Comparison of ENCODE assay signal across 8 cellular contexts in the genomic region with DNA sequence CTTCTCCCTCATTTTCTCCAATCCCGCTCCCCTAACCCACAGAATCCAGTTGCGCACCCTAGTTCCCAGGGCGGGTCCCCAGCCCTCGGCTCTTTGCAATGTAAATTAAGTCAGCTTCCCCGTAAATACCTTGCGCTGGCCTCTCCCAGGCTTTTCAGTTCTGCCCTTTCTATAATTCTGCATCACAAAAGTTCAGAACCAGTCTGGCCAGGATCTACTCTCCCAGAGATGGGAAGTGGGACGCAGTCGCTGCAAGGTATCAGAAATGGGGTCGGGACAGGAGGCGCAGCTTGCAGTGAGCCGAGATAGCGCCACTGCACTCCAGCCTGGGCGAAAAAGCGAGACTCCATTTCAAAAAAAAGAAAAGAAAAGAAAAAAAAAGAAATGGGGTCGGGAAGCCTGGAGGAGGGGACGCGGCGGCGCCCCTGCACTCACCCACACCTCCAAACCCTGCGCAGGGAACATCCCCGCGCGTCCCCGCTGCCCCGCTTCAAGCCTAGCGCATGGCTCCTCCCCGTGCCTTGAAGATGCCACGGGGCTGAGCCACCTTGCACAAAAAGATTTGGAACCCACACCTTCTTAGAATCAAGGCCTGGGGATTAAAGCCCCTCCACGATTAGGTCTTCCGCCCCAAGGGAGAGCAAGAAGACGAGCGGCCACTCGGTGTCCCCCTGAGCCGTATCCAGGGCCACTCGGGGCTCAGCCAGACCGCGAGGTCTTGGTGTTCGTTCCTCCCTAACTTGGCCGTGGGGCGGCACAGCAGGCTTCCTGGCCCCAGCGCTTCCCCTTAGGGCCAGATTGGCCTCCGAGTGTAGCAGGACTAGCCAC. TPM values are rescaled to one million over a fixed set of nuclear protein-coding genes. Genes with fewer than 3 reads are reported as not detected.
A peak's percentile ranks its signal among the peaks of the same experiment; 100 is the strongest.
DNase-seq lines count a peak whose midpoint lies in the region; ATAC-seq and TF ChIP-seq lines count a peak whose summit lies in the region.

No MANE protein-coding gene starts in this region.

- no peaks in the 10 kb centered on the region for H3K36me3 Mint-ChIP-seq in activated CD4-positive, alpha-beta T cell treated with anti-CD3 and anti-CD28 coated beads, Interleukin-2, amount 10 ng/mL, durations not matched to agents 24 days and 14 days (ENCODE audit: low read depth)
- H3K36me3 Mint-ChIP-seq in activated naive CD4-positive, alpha-beta T cell treated with anti-CD3 and anti-CD28 coated beads, Interleukin-2, amount 10 ng/mL, durations not matched to agents 7 days and 5 days: no peaks in the 10 kb centered on the region
- no peaks in the 10 kb centered on the region for H3K36me3 Mint-ChIP-seq in stimulated activated naive CD8-positive, alpha-beta T cell treated with anti-CD3 and anti-CD28 coated beads, Interleukin-15, Interleukin-2, amounts not matched to agents 100 ng/mL and 50 ng/mL, for 24 hours (ENCODE audit: low read depth)
- H3K36me3 Mint-ChIP-seq in Caco-2 (ENCODE audit: insufficient read depth, unreplicated experiment): peaks cover 8% of the 10 kb centered on the region

- H3K36me3 ChIP-seq in Caco-2 (ENCODE audit: control insufficient read depth, insufficient read depth, low read length): no peaks in the 10 kb centered on the region
- H3K36me3 ChIP-seq in prostate gland: no peaks in the 10 kb centered on the region

- H3K27ac Mint-ChIP-seq in activated CD4-positive, alpha-beta T cell treated with anti-CD3 and anti-CD28 coated beads, Interleukin-2, amount 10 ng/mL, durations not matched to agents 24 days and 14 days: no peak overlapping the region
- H3K27ac Mint-ChIP-seq in activated naive CD4-positive, alpha-beta T cell treated with anti-CD3 and anti-CD28 coated beads, Interleukin-2, amount 10 ng/mL, durations not matched to agents 7 days and 5 days: no peak overlapping the region
- no peak overlapping the region for H3K27ac Mint-ChIP-seq in stimulated activated naive CD8-positive, alpha-beta T cell treated with anti-CD3 and anti-CD28 coated beads, Interleukin-15, Interleukin-2, amounts not matched to agents 100 ng/mL and 50 ng/mL, for 24 hours
- H3K27ac Mint-ChIP-seq in Caco-2 (ENCODE audit: unreplicated experiment): no peak overlapping the region

- H3K27ac ChIP-seq in prostate gland: no peak overlapping the region

- no peaks in the 10 kb centered on the region for H3K27me3 ChIP-seq in Caco-2 (replicated peaks; ENCODE audit: control insufficient read depth, insufficient read depth, low read length)
- H3K27me3 ChIP-seq in prostate gland (replicated peaks; ENCODE audit: insufficient read depth): no peaks in the 10 kb centered on the region

- POLR2A ChIA-PET in Caco-2 (lab: Charles Lee): no interaction called here

- WGBS in prostate gland: 5% methylated on average over 42 of the region's 42 CpGs

- no peak for TF ChIP-seq CTCF in Caco-2 (IDR thresholded peaks at IDR 0.05; ENCODE audit: insufficient read depth in 1 of 2, low read depth in 1 of 2, low read length in 1 of 2, severe bottlenecking in 1 of 2, unreplicated experiment in 1 of 2)
- TF ChIP-seq CTCF in prostate gland (IDR thresholded peaks at IDR 0.05): no peak

- no TSS peak for BruUV-seq in Caco-2 (replicated peaks; lab: Mats Ljungman, UMichigan)

- intact Hi-C loops in activated CD4-positive, alpha-beta T cell treated with anti-CD3 and anti-CD28 coated beads, Interleukin-2, amount 10 ng/mL, durations not matched to agents 24 days and 14 days (cut with micrococcal nuclease): no loop called here
- intact Hi-C loops in Caco-2 (cut with micrococcal nuclease; ENCODE audit: unreplicated experiment) (no loop called here), prostate gland (cut with DNase I) (no loop called here)

- peak; percentile 63 for DNase-seq in activated CD4-positive, alpha-beta T cell treated with anti-CD3 and anti-CD28 coated beads, Interleukin-2, amount 10 ng/mL, durations not matched to agents 24 days and 14 days
- no peak for DNase-seq in activated CD4-positive, alpha-beta T cell treated with anti-CD3 and anti-CD28 coated beads, Interleukin-2, amount 50 U/mL, for 4 hours
- DNase-seq in activated naive CD4-positive, alpha-beta T cell treated with anti-CD3 and anti-CD28 coated beads, Interleukin-2, amount 10 ng/mL, durations not matched to agents 7 days and 5 days: peak; percentile 30
- peak; percentile 21 for DNase-seq in iPS-NIHi7 (ENCODE audit: extremely low spot score)
- no peak for DNase-seq in Caco-2
- DNase-seq in prostate gland (ENCODE audit: low spot score): no peak

- H3K4me3 ChIP-seq in Caco-2 (ENCODE audit: low read depth, low read length) (no peak overlapping the region), prostate gland (no peak overlapping the region)

- H3K4me1 Mint-ChIP-seq in activated CD4-positive, alpha-beta T cell treated with anti-CD3 and anti-CD28 coated beads, Interleukin-2, amount 10 ng/mL, durations not matched to agents 24 days and 14 days: peaks cover 10% of the 10 kb centered on the region
- H3K4me1 Mint-ChIP-seq in activated naive CD4-positive, alpha-beta T cell treated with anti-CD3 and anti-CD28 coated beads, Interleukin-2, amount 10 ng/mL, durations not matched to agents 7 days and 5 days: peaks cover 11% of the 10 kb centered on the region
- H3K4me1 Mint-ChIP-seq in stimulated activated naive CD8-positive, alpha-beta T cell treated with anti-CD3 and anti-CD28 coated beads, Interleukin-15, Interleukin-2, amounts not matched to agents 100 ng/mL and 50 ng/mL, for 24 hours (ENCODE audit: low read depth): peaks cover 11% of the 10 kb centered on the region
- no peaks in the 10 kb centered on the region for H3K4me1 Mint-ChIP-seq in Caco-2 (ENCODE audit: low read depth, unreplicated experiment)

- peak overlapping the region; percentile 71 for H3K4me3 Mint-ChIP-seq in activated CD4-positive, alpha-beta T cell treated with anti-CD3 and anti-CD28 coated beads, Interleukin-2, amount 10 ng/mL, durations not matched to agents 24 days and 14 days
- H3K4me3 Mint-ChIP-seq in activated naive CD4-positive, alpha-beta T cell treated with anti-CD3 and anti-CD28 coated beads, Interleukin-2, amount 10 ng/mL, durations not matched to agents 7 days and 5 days: peak overlapping the region; percentile 61
- peak overlapping the region; percentile 74 for H3K4me3 Mint-ChIP-seq in stimulated activated naive CD8-positive, alpha-beta T cell treated with anti-CD3 and anti-CD28 coated beads, Interleukin-15, Interleukin-2, amounts not matched to agents 100 ng/mL and 50 ng/mL, for 24 hours
- H3K4me3 Mint-ChIP-seq in Caco-2 (ENCODE audit: unreplicated experiment): no peak overlapping the region

- ATAC-seq in GM21825 (IDR thresholded peaks at IDR 0.05; ENCODE audit: unreplicated experiment): no peak

- no peaks in the 10 kb centered on the region for H3K9me3 ChIP-seq in Caco-2
- H3K9me3 ChIP-seq in prostate gland: no peaks in the 10 kb centered on the region

- no peaks in the 10 kb centered on the region for H3K9me3 Mint-ChIP-seq in activated CD4-positive, alpha-beta T cell treated with anti-CD3 and anti-CD28 coated beads, Interleukin-2, amount 10 ng/mL, durations not matched to agents 24 days and 14 days
- H3K9me3 Mint-ChIP-seq in activated naive CD4-positive, alpha-beta T cell treated with anti-CD3 and anti-CD28 coated beads, Interleukin-2, amount 10 ng/mL, durations not matched to agents 7 days and 5 days: no peaks in the 10 kb centered on the region
- H3K9me3 Mint-ChIP-seq in stimulated activated naive CD8-positive, alpha-beta T cell treated with anti-CD3 and anti-CD28 coated beads, Interleukin-15, Interleukin-2, amounts not matched to agents 100 ng/mL and 50 ng/mL, for 24 hours: no peaks in the 10 kb centered on the region
- H3K9me3 Mint-ChIP-seq in Caco-2 (ENCODE audit: unreplicated experiment): no peaks in the 10 kb centered on the region

- CTCF ChIA-PET in activated naive CD4-positive, alpha-beta T cell treated with anti-CD3 and anti-CD28 coated beads, Interleukin-2, amount 10 ng/mL, durations not matched to agents 7 days and 5 days (lab: Charles Lee): no interaction called here
- CTCF ChIA-PET in Caco-2 (lab: Charles Lee): no interaction called here

- H3K4me1 ChIP-seq in Caco-2 (no peaks in the 10 kb centered on the region), prostate gland (replicated peaks) (no peaks in the 10 kb centered on the region)

- TF ChIP-seq POLR2A in prostate gland (IDR thresholded peaks at IDR 0.05): no peak

- H3K27me3 Mint-ChIP-seq in activated CD4-positive, alpha-beta T cell treated with anti-CD3 and anti-CD28 coated beads, Interleukin-2, amount 10 ng/mL, durations not matched to agents 24 days and 14 days: peaks cover 30% of the 10 kb centered on the region
- H3K27me3 Mint-ChIP-seq in activated naive CD4-positive, alpha-beta T cell treated with anti-CD3 and anti-CD28 coated beads, Interleukin-2, amount 10 ng/mL, durations not matched to agents 7 days and 5 days: peaks cover 54% of the 10 kb centered on the region
- peaks cover 35% of the 10 kb centered on the region for H3K27me3 Mint-ChIP-seq in stimulated activated naive CD8-positive, alpha-beta T cell treated with anti-CD3 and anti-CD28 coated beads, Interleukin-15, Interleukin-2, amounts not matched to agents 100 ng/mL and 50 ng/mL, for 24 hours
- H3K27me3 Mint-ChIP-seq in Caco-2 (ENCODE audit: insufficient read depth, unreplicated experiment): no peaks in the 10 kb centered on the region

RNA-seq across cellular contexts. Expression of gene ITLN2, which starts 27.2 kb away (rescaled TPM):
- not detected in 2 replicates for total RNA-seq in activated CD4-positive, alpha-beta T cell treated with anti-CD3 and anti-CD28 coated beads, Interleukin-2, amount 10 ng/mL, durations not matched to agents 24 days and 14 days
- total RNA-seq in Caco-2 (2022) (0.93 and 1.3 TPM in 2 replicates), prostate gland (1 to 10 TPM in 1 of 2 donors, under 1 TPM in 1; 0.82 to 2.4 TPM)

RNA-seq across cellular contexts. Expression of gene F11R, which starts 39.2 kb away (rescaled TPM):
- 9.1 and 21.4 TPM in 2 replicates for total RNA-seq in activated CD4-positive, alpha-beta T cell treated with anti-CD3 and anti-CD28 coated beads, Interleukin-2, amount 10 ng/mL, durations not matched to agents 24 days and 14 days
- 182 and 196 TPM in 2 replicates for total RNA-seq in Caco-2 (2022)
- 100 to 1,000 TPM in 1 of 2 donors, 10 to 100 TPM in 1; 43.6 to 104 TPM for total RNA-seq in prostate gland

RNA-seq across cellular contexts. Expression of gene TSTD1, which starts 57.0 kb away (rescaled TPM):
- 41.7 and 49.7 TPM in 2 replicates for total RNA-seq in activated CD4-positive, alpha-beta T cell treated with anti-CD3 and anti-CD28 coated beads, Interleukin-2, amount 10 ng/mL, durations not matched to agents 24 days and 14 days
- total RNA-seq in Caco-2 (2022) (24.8 and 26.8 TPM in 2 replicates), prostate gland (100 to 1,000 TPM; 137 to 648 TPM)

Comparison
In these comparisons a context has a peak if more than half of its experiments do, and no peak if none do; other contexts are left out.
1. DNase-seq: peak in activated CD4-positive, alpha-beta T cell treated with anti-CD3 and anti-CD28 coated beads, Interleukin-2, amount 10 ng/mL, durations not matched to agents 24 days and 14 days (single experiment), activated naive CD4-positive, alpha-beta T cell treated with anti-CD3 and anti-CD28 coated beads, Interleukin-2, amount 10 ng/mL, durations not matched to agents 7 days and 5 days (single experiment) and iPS-NIHi7 (single experiment); none in activated CD4-positive, alpha-beta T cell treated with anti-CD3 and anti-CD28 coated beads, Interleukin-2, amount 50 U/mL, for 4 hours (0 of 2), Caco-2 (0 of 2) and prostate gland (single experiment).